ENCODE assay signal across 23 cellular contexts in genomic region chr17:79690988-79691836, GRCh38. TPM values are rescaled to one million over a fixed set of nuclear protein-coding genes. Genes with fewer than 3 reads are reported as not detected.
DNase-seq lines count a peak whose midpoint lies in the region; ATAC-seq, FAIRE-seq and TF ChIP-seq lines count a peak whose summit lies in the region.
"Had no signal": no experiment of that assay in that cellular context is flagged by ENCODE, and none has a peak within 500 bp of the region (broad histone marks: within the 10 kb centered on the region; RNA-seq: fewer than 3 reads in every experiment).

No MANE protein-coding gene starts in this region.

- POLR2A ChIA-PET in HepG2 (lab: Yijun Ruan, JAX) = no interaction called here
- POLR2A ChIA-PET in WTC11 (lab: Charles Lee) = no interaction called here

- H3K36me3 Mint-ChIP-seq in WTC11 = no peaks in the 10 kb centered on the region
- H3K36me3 Mint-ChIP-seq: CD4-positive, CD25-positive, alpha-beta regulatory T cell; T-cell had no signal

- H3K27ac ChIP-seq in HepG2 (ENCODE audit: extremely low read length, insufficient read depth, low read length) (no peak overlapping the region), right lobe of liver (no peak overlapping the region), esophagus muscularis mucosa (replicated peaks in 1 of 4) (peak overlapping the region in 3 of 4 donors; percentile 17 to 57 (median 51))

- H3K4me2 ChIP-seq in HepG2 (ENCODE audit: low read depth, low read length) = no peak overlapping the region

- DNase-seq in HepG2 (ENCODE audit: low spot score) (no peak), right lobe of liver (no peak), WTC11 (ENCODE audit: low spot score) (no peak), esophagus muscularis mucosa (ENCODE audit: extremely low spot score) (no peak), head of caudate nucleus (no peak), NOMO-1 (lab: John Stamatoyannopoulos, UW; ENCODE audit: unreplicated experiment in 2 of 2) (no peak), D341Med (ENCODE audit: low spot score) (no peak)
- DNase-seq: CD4-positive, CD25-positive, alpha-beta regulatory T cell; DMS53; GDM1; HCEC 1CT; Karpas-422; NCI-H1105; NCI-H146; NCI-H526 treated with DMSO at 0.1 percent for 48 hours; RPMI8226; SHP77; T-cell had no signal

- no peak overlapping the region for H3K9ac ChIP-seq in HepG2 (ENCODE audit: insufficient read depth, low read depth, low read length)

- CTCF ChIA-PET in HepG2 (lab: Yijun Ruan, JAX; ENCODE audit: low intra/inter-chr PET ratio, low total read pairs) = no interaction called here
- CTCF ChIA-PET in WTC11 (lab: Charles Lee) = interaction anchor here (0.7 to 1.7 kb wide), 9 partner anchors 11 to 290 kb away, joined by 3 to 12 read pairs (median 5); no protein-coding TSS in a partner anchor

- H3K4me1 Mint-ChIP-seq in WTC11 = peaks cover 25% of the 10 kb centered on the region
- H3K4me1 Mint-ChIP-seq: CD4-positive, CD25-positive, alpha-beta regulatory T cell had no signal

- TF ChIP-seq POLR2A in HepG2 (IDR thresholded peaks at IDR 0.05; ENCODE audit: insufficient read depth in 1 of 2, low read depth in 2 of 2, low read length in 2 of 2) (no peak), right lobe of liver (IDR thresholded peaks at IDR 0.05) (no peak), esophagus muscularis mucosa (IDR thresholded peaks at IDR 0.05; ENCODE audit: low read depth) (no peak)

- no peak for FAIRE-seq in HepG2 (lab: Jason Lieb, UNC)
- FAIRE-seq: GM12891 had no signal

- no peaks in the 10 kb centered on the region for H3K4me1 ChIP-seq in HepG2 (ENCODE audit: insufficient read depth, low read length)
- no peaks in the 10 kb centered on the region for H3K4me1 ChIP-seq in right lobe of liver
- peaks cover 27 to 46% (median 40%) of the 10 kb centered on the region in 4 donors for H3K4me1 ChIP-seq in esophagus muscularis mucosa

- no peak overlapping the region for H3K4me3 Mint-ChIP-seq in WTC11
- H3K4me3 Mint-ChIP-seq: T-cell had no signal

- H3K27me3 ChIP-seq in HepG2 (ENCODE audit: control insufficient read depth in 1 of 2, insufficient read depth in 2 of 2, low read length in 2 of 2) (peaks cover 45 to 90% of the 10 kb centered on the region in 2 experiments), right lobe of liver (no peaks in the 10 kb centered on the region), esophagus muscularis mucosa (peaks cover 0 to 9% (median 0%) of the 10 kb centered on the region in 4 donors)

- no peaks in the 10 kb centered on the region for H3K36me3 ChIP-seq in HepG2 (replicated peaks in 1 of 2; ENCODE audit: control insufficient read depth in 1 of 2, insufficient read depth in 2 of 2, low read length in 2 of 2)
- no peaks in the 10 kb centered on the region for H3K36me3 ChIP-seq in right lobe of liver
- H3K36me3 ChIP-seq in esophagus muscularis mucosa = no peaks in the 10 kb centered on the region

- in situ Hi-C loops in HepG2 (cut with HindIII; ENCODE audit: extremely low pct_ligation_motif_present, low pct_unique_long_range_greater_than_20kb) = no loop called here

- H3K9me3 Mint-ChIP-seq in WTC11 = no peaks in the 10 kb centered on the region
- H3K9me3 Mint-ChIP-seq: CD4-positive, CD25-positive, alpha-beta regulatory T cell; T-cell had no signal

- TF ChIP-seq CTCF in HepG2 (CRISPR knock-in tag; IDR thresholded peaks at IDR 0.05) = no peak
- TF ChIP-seq CTCF in right lobe of liver (IDR thresholded peaks at IDR 0.05) = no peak
- no peak for TF ChIP-seq CTCF in WTC11 (IDR thresholded peaks at IDR 0.05)
- no peak for TF ChIP-seq CTCF in esophagus muscularis mucosa (IDR thresholded peaks at IDR 0.05)

- H4K20me1 ChIP-seq in HepG2 (ENCODE audit: insufficient read depth, low read length) = peaks cover 4% of the 10 kb centered on the region

- no peak for TF ChIP-seq RAD21 in HepG2 (CRISPR knock-in tag; IDR thresholded peaks at IDR 0.05)

- WGBS in HepG2 (ENCODE audit: low lambda C conversion rate) = 26% methylated on average over 21 of the region's 21 CpGs
- 72% methylated on average over 16 of the region's 21 CpGs for WGBS in right lobe of liver (ENCODE audit: insufficient coverage, low coverage, low lambda C conversion rate, missing lambda C conversion rate)
- WGBS in esophagus muscularis mucosa = 81% methylated on average over 19 of the region's 21 CpGs

- H3K4me3 ChIP-seq in HepG2 (replicated peaks in 1 of 3; ENCODE audit: insufficient read depth in 1 of 3, low read depth in 2 of 3, low read length in 3 of 3) = no peak overlapping the region
- H3K4me3 ChIP-seq in right lobe of liver = no peak overlapping the region
- no peak overlapping the region for H3K4me3 ChIP-seq in esophagus muscularis mucosa

- H3K9me3 ChIP-seq in HepG2 (ENCODE audit: low read length) = no peaks in the 10 kb centered on the region
- H3K9me3 ChIP-seq in right lobe of liver = no peaks in the 10 kb centered on the region
- H3K9me3 ChIP-seq in esophagus muscularis mucosa = no peaks in the 10 kb centered on the region

- intact Hi-C loops in HepG2 (cut with micrococcal nuclease; ENCODE audit: unreplicated experiment) (no loop called here), right lobe of liver (cut with DNase I) (no loop called here), esophagus muscularis mucosa (cut with DNase I) (no loop called here), head of caudate nucleus (cut with DNase I) (no loop called here)

- no peaks in the 10 kb centered on the region for H3K79me2 ChIP-seq in HepG2 (ENCODE audit: insufficient read depth, low read length)

- H2AFZ ChIP-seq in HepG2 (ENCODE audit: low read length) = no peak overlapping the region

- ATAC-seq in HepG2 = no peak
- no peak for ATAC-seq in right lobe of liver
- ATAC-seq in WTC11 = no peak
- no peak for ATAC-seq in HG02759 (IDR thresholded peaks at IDR 0.05; ENCODE audit: unreplicated experiment)
- ATAC-seq: T-cell had no signal

- no TSS peak for BruUV-seq in HepG2 (replicated peaks; lab: Mats Ljungman, UMichigan)

- no peak overlapping the region for H3K27ac Mint-ChIP-seq in WTC11
- H3K27ac Mint-ChIP-seq: CD4-positive, CD25-positive, alpha-beta regulatory T cell; T-cell had no signal

- H3K27me3 Mint-ChIP-seq in WTC11 (ENCODE audit: low read depth) = no peaks in the 10 kb centered on the region; the same call in 1 of the 2 replicates

- no peak for TF ChIP-seq EP300 in HepG2 (IDR thresholded peaks at IDR 0.05; ENCODE audit: low read depth in 2 of 2, low read length in 2 of 2)
- TF ChIP-seq EP300 in HepG2 (CRISPR knock-in tag; IDR thresholded peaks at IDR 0.05; ENCODE audit: borderline replicate concordance) = no peak
- no peak for TF ChIP-seq EP300 in esophagus muscularis mucosa (IDR thresholded peaks at IDR 0.05)

TF ChIP-seq in WTC11, 78 proteins besides CTCF, POLR2A, EP300 and RAD21 (continues in another document):
- TF ChIP-seq ATF6 (CRISPR knock-in tag; IDR thresholded peaks at IDR 0.05) (no peak), USF2 (CRISPR knock-in tag; IDR thresholded peaks at IDR 0.05) (peak; percentile 40; the same call in 1 of the 2 replicates)

RNA-seq across cellular contexts. Expression of gene ENPP7, which starts 39.5 kb away (rescaled TPM):
- 0.76 and 2.2 TPM in 2 replicates for total RNA-seq in HepG2 (2016; rRNA removed; fragmentation: Illumina TruSeq; extraction: Trizol)
- 0.30 TPM in 1 of 2 replicates, not detected in the other for total RNA-seq in HepG2 (2016; cell fraction: cytosol; rRNA removed; fragmentation: Illumina TruSeq; extraction: Trizol; ENCODE audit: low read depth)
- 0.54 and 2.3 TPM in 2 replicates for total RNA-seq in HepG2 (2016; cell fraction: insoluble cytoplasmic fraction; rRNA removed; fragmentation: Illumina TruSeq; extraction: Trizol)
- total RNA-seq in HepG2 (2016; cell fraction: membrane; rRNA removed; fragmentation: Illumina TruSeq; extraction: Trizol) = 0.28 and 0.41 TPM in 2 replicates
- total RNA-seq in HepG2 (2016; cell fraction: nucleus; rRNA removed; fragmentation: Illumina TruSeq; extraction: Trizol) = 3.2 and 3.4 TPM in 2 replicates
- polyA plus RNA-seq in HepG2 (2011; rRNA removed) = 1.1 and 2.2 TPM in 2 replicates
- 1.2 and 1.3 TPM in 2 replicates for polyA plus RNA-seq in HepG2 (2011; cell fraction: cytosol; rRNA removed)
- 5.5 and 5.6 TPM in 2 replicates for polyA plus RNA-seq in HepG2 (2011; cell fraction: nucleus; rRNA removed)
- 1.7 and 2.5 TPM in 2 replicates for polyA plus RNA-seq in HepG2 (2012)
- polyA plus RNA-seq in HepG2 (2016; cell fraction: cytosol; fragmentation: Illumina TruSeq; extraction: Trizol; ENCODE audit: low read depth) = 0.20 and 0.24 TPM in 2 replicates
- 0.19 and 0.36 TPM in 2 replicates for polyA plus RNA-seq in HepG2 (2016; cell fraction: insoluble cytoplasmic fraction; fragmentation: Illumina TruSeq; extraction: Trizol; ENCODE audit: low read depth)
- polyA plus RNA-seq in HepG2 (2016; cell fraction: membrane; fragmentation: Illumina TruSeq; extraction: Trizol; ENCODE audit: low read depth) = 0.15 and 0.29 TPM in 2 replicates
- 1.4 and 2.3 TPM in 2 replicates for polyA plus RNA-seq in HepG2 (2016; cell fraction: nucleus; fragmentation: Illumina TruSeq; extraction: Trizol; ENCODE audit: insufficient read depth, low read depth)
- polyA minus RNA-seq in HepG2 (2011; rRNA and poly(A)+ RNA removed; ENCODE audit: low replicate concordance) = 6.6 TPM in 1 of 2 replicates, not detected in the other
- 0.79 and 1.1 TPM in 2 replicates for polyA minus RNA-seq in HepG2 (2011; cell fraction: cytosol; rRNA and poly(A)+ RNA removed)
- polyA minus RNA-seq in HepG2 (2011; cell fraction: nucleus; rRNA and poly(A)+ RNA removed) = 10.6 and 12.7 TPM in 2 replicates
- total RNA-seq in right lobe of liver = 10 to 100 TPM in 4 of 6 experiments, 1 to 10 TPM in 2; 3.4 to 43.2 (median 17.8) TPM
- total RNA-seq in WTC11 (2021) = 0.11 TPM in 1 of 3 replicates, not detected in the others
- not detected for total RNA-seq in esophagus muscularis mucosa
- total RNA-seq: A172; CD4-positive, CD25-positive, alpha-beta regulatory T cell; SK-MEL-5 had no signal
- polyA plus RNA-seq: BJ had no signal

Comparison
In these comparisons a context has a peak if more than half of its experiments do, and no peak if none do; other contexts are left out.
1. H3K27ac ChIP-seq: peak in esophagus muscularis mucosa (3 of 4); none in HepG2 (single experiment) and right lobe of liver (0 of 3).
2. Of the 50 proteins assayed by ChIP-seq in both HepG2 and WTC11: peak only in HepG2: none; only in WTC11: FOXP1 and USF2; in both: none; in neither: 48.